ENCODE assay signal across 9 cellular contexts in the genomic region with DNA sequence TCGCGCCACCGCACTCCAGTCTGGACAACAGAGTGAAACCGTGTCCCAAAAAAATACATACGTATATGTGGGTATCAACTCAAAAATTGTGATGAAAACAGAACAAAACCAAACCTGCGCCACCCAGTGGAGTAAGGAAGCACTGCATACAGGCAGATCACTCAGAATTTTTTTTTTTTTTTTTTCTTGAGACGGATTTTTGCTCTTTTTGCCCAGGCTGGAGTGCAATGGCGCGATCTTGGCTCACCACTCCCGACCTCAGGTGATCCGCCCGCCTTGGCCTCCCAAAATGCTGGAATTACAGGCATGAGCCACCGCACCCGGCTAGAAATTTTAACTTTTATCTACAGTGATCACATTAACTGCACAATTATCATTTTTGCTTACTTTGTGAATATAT. TPM values are rescaled to one million over a fixed set of nuclear protein-coding genes. Genes with fewer than 3 reads are reported as not detected.
DNase-seq lines count a peak whose midpoint lies in the region; ATAC-seq, FAIRE-seq and TF ChIP-seq lines count a peak whose summit lies in the region.
"Had no signal": no experiment of that assay in that cellular context is flagged by ENCODE, and none has a peak within 500 bp of the region (broad histone marks: within the 10 kb centered on the region; RNA-seq: fewer than 3 reads in every experiment).

No MANE protein-coding gene starts in this region.

- no peak for FAIRE-seq in HTR-8/SVneo (lab: Jason Lieb, UNC)
- FAIRE-seq: endometrium had no signal

- in situ Hi-C loops in G401 (cut with HindIII; ENCODE audit: low sequenced_read_pairs) = no loop called here

- 22% methylated on average over 14 of the region's 14 CpGs for WGBS in liver

- no peak overlapping the region for H3K4me3 ChIP-seq in cardiac fibroblast (replicated peaks in 1 of 2; ENCODE audit: low read depth in 2 of 2, low read length in 2 of 2)
- no peak overlapping the region for H3K4me3 ChIP-seq in liver (ENCODE audit: low read depth in 1 of 3, low read length in 3 of 3)

- H3K27me3 ChIP-seq in liver (ENCODE audit: control insufficient read depth in 4 of 4, insufficient read depth in 4 of 4, low read length in 3 of 4) = no peaks in the 10 kb centered on the region

- no peak overlapping the region for H3K9ac ChIP-seq in liver (ENCODE audit: low read depth in 1 of 2, low read length in 2 of 2)

- no peaks in the 10 kb centered on the region for H3K9me3 ChIP-seq in liver (ENCODE audit: control insufficient read depth in 4 of 4, low read length in 3 of 4)

- TF ChIP-seq RAD21 in liver (IDR thresholded peaks at IDR 0.05) = peak; percentile 67 to 75

- no peaks in the 10 kb centered on the region for H3K4me1 ChIP-seq in liver (ENCODE audit: control insufficient read depth in 4 of 4, insufficient read depth in 4 of 4, low read length in 3 of 4)

- ATAC-seq in GM18870 (IDR thresholded peaks at IDR 0.05; ENCODE audit: unreplicated experiment) (no peak), HG03196 (IDR thresholded peaks at IDR 0.05; ENCODE audit: unreplicated experiment) (no peak)

- DNase-seq in G401 (ENCODE audit: low spot score) (peak; percentile 47), HTR-8/SVneo (ENCODE audit: insufficient read length, low spot score) (peak; percentile 32), cardiac fibroblast (ENCODE audit: low read depth in 2 of 2) (peak; percentile 73 to 76)
- peak; percentile 40 to 52 (median 49) for DNase-seq in stimulated activated CD4-positive, alpha-beta T cell treated with anti-CD3 and anti-CD28 coated beads, TNF-alpha, amount 100 ng/mL, for 4 hours (ENCODE audit: low read depth in 3 of 3)

- no peaks in the 10 kb centered on the region for H3K36me3 ChIP-seq in liver (ENCODE audit: control insufficient read depth in 4 of 4, insufficient read depth in 3 of 4, low read depth in 1 of 4, low read length in 3 of 4)

- H3K27ac ChIP-seq in VCaP (no peak overlapping the region), liver (ENCODE audit: low read depth in 1 of 2, low read length in 2 of 2) (no peak overlapping the region)

- peak; percentile 89 for TF ChIP-seq CTCF in VCaP (conservative IDR thresholded peaks at IDR 0.05)
- peak; percentile 81 for TF ChIP-seq CTCF in cardiac fibroblast (IDR thresholded peaks at IDR 0.05; ENCODE audit: low read depth, low read length)
- TF ChIP-seq CTCF in liver (IDR thresholded peaks at IDR 0.05; ENCODE audit: low read depth, low read length, missing input control) = peak; percentile 90

TF ChIP-seq in liver, 16 proteins besides CTCF, POLR2A, EP300 and RAD21:
- TF ChIP-seq NR2F2 (IDR thresholded peaks at IDR 0.05) (no peak), FOXA1 (IDR thresholded peaks at IDR 0.05) (no peak)
TF ChIP-seq in liver: peak in this region for 0.

RNA-seq across cellular contexts. Expression of a gene that starts 9.1 kb away (rescaled TPM):
- total RNA-seq in G401 (2014; rRNA removed; shearing (Covaris generic)) = not detected in 2 replicates
- under 1 TPM; 0.17 to 0.28 TPM for total RNA-seq in liver
- under 1 TPM; 0.07 to 0.08 TPM for polyA plus RNA-seq in liver
